In genomic region chr4:63851496-63851895, GRCh38 we compare ENCODE assay signal across 27 cellular contexts.
"Had no signal": no experiment of that assay in that cellular context is flagged by ENCODE, and none has a peak within 500 bp of the region (broad histone marks: within the 10 kb centered on the region; RNA-seq: fewer than 3 reads in every experiment).

No MANE protein-coding gene starts in this region.

- H3K27ac ChIP-seq: stomach, suprapubic skin, testis, thoracic aorta, thyroid gland, tibial artery, tibial nerve, transverse colon, upper lobe of left lung, upper lobe of right lung, uterus, vagina had no signal

- H3K36me3 ChIP-seq: stomach, suprapubic skin, thoracic aorta, thyroid gland, tibial artery, tibial nerve, transverse colon, upper lobe of left lung, upper lobe of right lung, uterus, vagina had no signal

- DNase-seq: stimulated activated CD4-positive, alpha-beta T cell treated with anti-CD3 and anti-CD28 coated beads, Interleukin-2, amount 100 ng/mL, for 48 hours; stimulated activated CD4-positive, alpha-beta T cell treated with anti-CD3 and anti-CD28 coated beads, Interleukin-4, amount 100 ng/mL, for 1 hour; stimulated activated CD4-positive, alpha-beta T cell treated with anti-CD3 and anti-CD28 coated beads, Interleukin-4, amount 100 ng/mL, for 24 hours; stimulated activated CD4-positive, alpha-beta T cell treated with anti-CD3 and anti-CD28 coated beads, Interleukin-4, amount 100 ng/mL, for 4 hours; stimulated activated CD8-positive, alpha-beta memory T cell treated with anti-CD3 and anti-CD28 coated beads, Interleukin-4, amount 100 ng/mL, for 48 hours; stimulated activated naive B cell treated with anti-CD40 and anti-IgM and Interleukin-4, amounts not matched to agents 10 μg/mL and 1 μg/mL and 100 μg/mL, for 72 hours; stimulated activated naive CD4-positive, alpha-beta T cell; stimulated activated naive CD4-positive, alpha-beta T cell treated with Interleukin-2 at 50 U/mL for 16 hours; stimulated activated naive CD8-positive, alpha-beta T cell treated with anti-CD3 and anti-CD28 coated beads, Interleukin-15, amount 100 ng/mL, for 72 hours; stimulated activated naive CD8-positive, alpha-beta T cell treated with anti-CD3 and anti-CD28 coated beads, Interleukin-15, Interleukin-2, amounts not matched to agents 100 U/mL and 50 U/mL, for 24 hours; stomach; substantia nigra; testis; thyroid gland; tibial artery; transverse colon; trophoblast cell; upper lobe of left lung; upper lobe of right lung; uterus had no signal

- H3K9me3 ChIP-seq: stomach, suprapubic skin, testis, thoracic aorta, thyroid gland, tibial artery, tibial nerve, transverse colon, upper lobe of left lung, upper lobe of right lung, uterus, vagina had no signal

- H3K27me3 ChIP-seq: stomach, suprapubic skin, testis, thyroid gland, tibial artery, tibial nerve, transverse colon, upper lobe of left lung, upper lobe of right lung, uterus, vagina had no signal

- H3K4me1 ChIP-seq: stomach, suprapubic skin, testis, thyroid gland, tibial artery, tibial nerve, transverse colon, upper lobe of left lung, upper lobe of right lung, uterus, vagina had no signal

- H3K4me3 ChIP-seq: stomach, suprapubic skin, testis, thoracic aorta, thyroid gland, tibial artery, tibial nerve, transverse colon, upper lobe of left lung, upper lobe of right lung, uterus, vagina had no signal

- ATAC-seq: stimulated activated effector memory CD8-positive, alpha-beta T cell treated with anti-CD3 and anti-CD28 coated beads, Interleukin-12 subunit alpha, Interleukin-12 subunit beta, amount 100 ng/mL, for 72 hours; stimulated activated memory B cell treated with anti-CD40 and anti-IgM and Interleukin-4, amounts not matched to agents 10 μg/mL and 1 μg/mL and 100 μg/mL, for 72 hours; stimulated activated naive B cell treated with anti-CD40 and anti-IgM and Interleukin-4, amounts not matched to agents 10 μg/mL and 1 μg/mL and 100 μg/mL, for 72 hours; stimulated activated naive CD8-positive, alpha-beta T cell treated with anti-CD3 and anti-CD28 coated beads, Interleukin-15, amount 100 ng/mL, for 72 hours; stimulated activated naive CD8-positive, alpha-beta T cell treated with anti-CD3 and anti-CD28 coated beads, Interleukin-15, Interleukin-2, amounts not matched to agents 100 U/mL and 50 U/mL, for 24 hours; upper lobe of right lung had no signal

- FAIRE-seq: urothelium cell line had no signal
